ENCODE assay signal across 22 cellular contexts in genomic region chr6:31715022-31715683, GRCh38. TPM values are rescaled to one million over a fixed set of nuclear protein-coding genes. Genes with fewer than 3 reads are reported as not detected.
DNase-seq lines count a peak whose midpoint lies in the region; ATAC-seq and TF ChIP-seq lines count a peak whose summit lies in the region.
"Had no signal": no experiment of that assay in that cellular context is flagged by ENCODE, and none has a peak within 500 bp of the region (broad histone marks: within the 10 kb centered on the region; RNA-seq: fewer than 3 reads in every experiment).

Gene LY6G6D (plus strand): TSS chr6:31715348. CDS start chr6:31715356, 8 bp downstream.

- no peak within 1 kb of the TSS for H3K4me3 Mint-ChIP-seq in T-helper 17 cell

- H3K36me3 Mint-ChIP-seq in T-helper 17 cell (ENCODE audit: low read depth): no peaks in the 10 kb centered on the region

- no peaks in the 10 kb centered on the region for H3K79me2 ChIP-seq in neural cell (replicated peaks; ENCODE audit: insufficient read depth, low read length)

- peak within 1 kb of the TSS; percentile 84 for H2AFZ ChIP-seq in neural cell (ENCODE audit: low read depth, low read length)

- peaks cover 10% of the 10 kb centered on the region for H3K27me3 Mint-ChIP-seq in T-helper 17 cell

- no peak for ATAC-seq in GM21576 (IDR thresholded peaks at IDR 0.05; ENCODE audit: unreplicated experiment)
- no peak for ATAC-seq in GM18909 (IDR thresholded peaks at IDR 0.05; ENCODE audit: poor library complexity, unreplicated experiment)
- ATAC-seq in T-helper 17 cell: no peak
- ATAC-seq: activated CD4-positive, CD25-positive, alpha-beta regulatory T cell treated with anti-CD3 and anti-CD28 coated beads, Interleukin-2, amount 50 U/mL, for 24 hours had no signal

- H3K4me1 ChIP-seq in esophagus (ENCODE audit: control insufficient read depth in 2 of 2, insufficient read depth in 2 of 2, low read length in 1 of 2): peaks cover 0 to 44% of the 10 kb centered on the region in 2 donors
- H3K4me1 ChIP-seq in vagina: peaks cover 21% of the 10 kb centered on the region
- H3K4me1 ChIP-seq: BE2C, gastrocnemius medialis, tibial artery had no signal

- H3K9me3 ChIP-seq in esophagus (ENCODE audit: control insufficient read depth in 2 of 2, insufficient read depth in 1 of 2, low read depth in 1 of 2, low read length in 1 of 2): no peaks in the 10 kb centered on the region
- no peaks in the 10 kb centered on the region for H3K9me3 ChIP-seq in neural cell (ENCODE audit: low read length)
- H3K9me3 ChIP-seq in vagina: no peaks in the 10 kb centered on the region
- H3K9me3 ChIP-seq in T-helper 17 cell (ENCODE audit: control insufficient read depth, low read length, poor library complexity, severe bottlenecking): no peaks in the 10 kb centered on the region
- H3K9me3 ChIP-seq: BE2C, gastrocnemius medialis, tibial artery had no signal

- H3F3A ChIP-seq in neural cell (ENCODE audit: insufficient read depth, low read length, poor library complexity, severe bottlenecking): no peaks in the 10 kb centered on the region

- DNase-seq in DMS 273 (lab: John Stamatoyannopoulos, UW; ENCODE audit: unreplicated experiment) (peak; percentile 62), DMS 273 treated with DMSO at 0.1 percent for 48 hours (lab: John Stamatoyannopoulos, UW) (no peak), vagina (ENCODE audit: extremely low spot score in 2 of 2) (no peak), T-helper 17 cell (no peak)
- DNase-seq: activated effector memory CD4-positive, alpha-beta T cell treated with anti-CD3 and anti-CD28 coated beads, Interleukin-2, amount 50 U/mL, for 16 hours; anterior cingulate cortex; BE2C; DMS79 treated with DMSO at 0.1 percent for 48 hours; gastrocnemius medialis; NCI-H1694 treated with DMSO at 0.1 percent for 48 hours; NK-92 treated with Interleukin-12 subunit alpha and Interleukin-12 subunit beta, amount 100 ng/mL, for 24 hours; SHP77; tibial artery had no signal

- peak within 1 kb of the TSS; percentile 30 for H3K4me2 ChIP-seq in neural cell (ENCODE audit: low read length)

- no peaks in the 10 kb centered on the region for H4K20me1 ChIP-seq in neural cell (ENCODE audit: insufficient read depth)

- peaks cover 24% of the 10 kb centered on the region for H3K4me1 Mint-ChIP-seq in T-helper 17 cell

- TF ChIP-seq CTCF in neural cell (IDR thresholded peaks at IDR 0.05; ENCODE audit: poor library complexity, severe bottlenecking): no peak
- no peak for TF ChIP-seq CTCF in vagina (IDR thresholded peaks at IDR 0.05)

- no peaks in the 10 kb centered on the region for H3K36me3 ChIP-seq in esophagus (ENCODE audit: control insufficient read depth in 2 of 2, insufficient read depth in 2 of 2, low read length in 1 of 2)
- no peaks in the 10 kb centered on the region for H3K36me3 ChIP-seq in neural cell (ENCODE audit: insufficient read depth, low read length)
- H3K36me3 ChIP-seq in vagina: no peaks in the 10 kb centered on the region
- H3K36me3 ChIP-seq: BE2C, gastrocnemius medialis, tibial artery had no signal

- WGBS in esophagus, 2 donors: 53 to 56% methylated on average over 13 to 14 of the region's 14 CpGs

- no peak for TF ChIP-seq RAD21 in neural cell (conservative IDR thresholded peaks at IDR 0.05)

- H3K27me3 ChIP-seq in esophagus (ENCODE audit: control insufficient read depth in 1 of 2, insufficient read depth in 2 of 2, low read length in 2 of 2) (no peaks in the 10 kb centered on the region), neural cell (ENCODE audit: insufficient read depth, low read depth, low read length) (no peaks in the 10 kb centered on the region), vagina (no peaks in the 10 kb centered on the region)
- H3K27me3 ChIP-seq: BE2C, gastrocnemius medialis had no signal

- peak within 1 kb of the TSS; percentile 8 to 59 for H3K27ac ChIP-seq in esophagus (ENCODE audit: low read depth in 2 of 2, low read length in 1 of 2)
- peak within 1 kb of the TSS; percentile 56 for H3K27ac ChIP-seq in neural cell (ENCODE audit: low read length)
- H3K27ac ChIP-seq in vagina: peak within 1 kb of the TSS; percentile 43
- H3K27ac ChIP-seq: 22Rv1, gastrocnemius medialis, tibial artery had no signal

- H3K9me2 ChIP-seq in neural cell (ENCODE audit: insufficient read depth, low read length): no peaks in the 10 kb centered on the region

- no peak within 1 kb of the TSS for H3K27ac Mint-ChIP-seq in T-helper 17 cell

- H3K9ac ChIP-seq in neural cell (ENCODE audit: low read length): peak within 1 kb of the TSS; percentile 48

- intact Hi-C loops in vagina (cut with DNase I): no loop called here

- H3K4me3 ChIP-seq in esophagus (ENCODE audit: low read depth in 1 of 2, low read length in 2 of 2): no peak within 1 kb of the TSS
- H3K4me3 ChIP-seq in neural cell (ENCODE audit: low read length): peak within 1 kb of the TSS; percentile 23
- H3K4me3 ChIP-seq in vagina: no peak within 1 kb of the TSS
- H3K4me3 ChIP-seq: gastrocnemius medialis, tibial artery had no signal

- TF ChIP-seq POLR2A in vagina (IDR thresholded peaks at IDR 0.05): no peak

- TF ChIP-seq EP300 in neural cell (conservative IDR thresholded peaks at IDR 0.05; ENCODE audit: poor library complexity, severe bottlenecking): no peak

TF ChIP-seq in neural cell, 6 proteins besides CTCF, POLR2A, EP300 and RAD21:
- no peak for TF ChIP-seq MXI1 (conservative IDR thresholded peaks at IDR 0.05; ENCODE audit: poor library complexity, severe bottlenecking)
- no peak for TF ChIP-seq POLR2AphosphoS5 (IDR thresholded peaks at IDR 0.05)
- TF ChIP-seq TAF1 (IDR thresholded peaks at IDR 0.05; ENCODE audit: low read depth): no peak
- TF ChIP-seq REST (IDR thresholded peaks at IDR 0.05; ENCODE audit: borderline replicate concordance): no peak
- no peak for TF ChIP-seq EZH2 (IDR thresholded peaks at IDR 0.05; ENCODE audit: borderline replicate concordance, insufficient read depth, low read length, poor library complexity, severe bottlenecking)
- TF ChIP-seq SMC3 (conservative IDR thresholded peaks at IDR 0.05; ENCODE audit: poor library complexity): no peak

RNA-seq across cellular contexts. Expression of gene LY6G6D, which starts in this region (rescaled TPM):
- polyA plus RNA-seq in esophagus: 1 to 10 TPM in 1 of 2 donors, under 1 TPM in 1; 0.67 to 1.3 TPM
- polyA plus RNA-seq in neural cell: not detected in 2 replicates
- polyA minus RNA-seq in neural cell: not detected in 2 replicates
- not detected for total RNA-seq in vagina
- total RNA-seq in T-helper 17 cell: not detected
- total RNA-seq: chondrocyte; gastrocnemius medialis; skeletal muscle tissue; T-helper 2 cell treated with Interferon-gamma antibody and Interleukin-4, amounts not matched to agents 100 ng/mL and 5 ng/mL, for 36 hours had no signal
